ENCODE assay signal across 15 cellular contexts in the genomic region with DNA sequence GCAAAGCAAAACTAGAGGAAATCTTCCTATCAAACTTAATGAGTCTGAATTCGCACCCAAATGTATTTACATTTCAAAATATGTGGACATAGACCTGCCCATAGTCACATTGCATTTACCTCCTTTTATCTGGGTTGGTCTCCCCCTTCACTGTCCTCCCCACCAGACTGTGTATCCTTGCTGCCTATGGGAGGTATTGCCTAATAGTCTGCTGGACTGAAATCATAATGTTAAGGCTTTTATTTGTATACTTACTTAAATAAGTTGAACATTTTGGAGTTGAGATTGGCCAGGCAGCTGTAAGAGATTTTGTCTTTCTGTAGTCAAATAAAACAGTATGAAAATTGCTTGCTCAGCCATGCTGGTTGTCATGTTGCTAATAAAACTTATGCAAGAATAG.
DNase-seq lines count a peak whose midpoint lies in the region; ATAC-seq and TF ChIP-seq lines count a peak whose summit lies in the region.
"Had no signal": no experiment of that assay in that cellular context is flagged by ENCODE, and none has a peak within 500 bp of the region (broad histone marks: within the 10 kb centered on the region; RNA-seq: fewer than 3 reads in every experiment).

No MANE protein-coding gene starts in this region.

- H3K4me3 Mint-ChIP-seq in GM23338: no peak overlapping the region
- H3K4me3 Mint-ChIP-seq: CD4-positive, alpha-beta memory T cell; HFFc6 had no signal

- H3K79me2 ChIP-seq in GM23338 (replicated peaks; ENCODE audit: insufficient read depth): no peaks in the 10 kb centered on the region

- no peak overlapping the region for H2AFZ ChIP-seq in GM23338

- peaks cover 2% of the 10 kb centered on the region for H3K27me3 Mint-ChIP-seq in GM23338 (ENCODE audit: insufficient read depth, low read depth, poor library complexity)
- H3K27me3 Mint-ChIP-seq: CD4-positive, alpha-beta memory T cell had no signal

- H3K4me1 Mint-ChIP-seq in GM23338: peaks cover 6% of the 10 kb centered on the region; the same call in 2 of the 3 replicates
- H3K4me1 Mint-ChIP-seq: CD4-positive, alpha-beta memory T cell had no signal

- TF ChIP-seq CTCF in GM23338 (conservative IDR thresholded peaks at IDR 0.05; ENCODE audit: low read depth in 2 of 2) (no peak), colonic mucosa (IDR thresholded peaks at IDR 0.05) (no peak)

- H3K27ac Mint-ChIP-seq in GM23338: no peak overlapping the region
- H3K27ac Mint-ChIP-seq: CD4-positive, alpha-beta memory T cell; HFFc6 had no signal

- no peak for ATAC-seq in GM23338
- ATAC-seq: GM12878 had no signal

- H3K27me3 ChIP-seq in adipocyte (replicated peaks; ENCODE audit: control insufficient read depth, insufficient read depth, low read length) (no peaks in the 10 kb centered on the region), GM23338 (ENCODE audit: insufficient read depth) (no peaks in the 10 kb centered on the region), colonic mucosa (no peaks in the 10 kb centered on the region)

- no peak overlapping the region for H3K9ac ChIP-seq in adipocyte (ENCODE audit: low read length)
- no peak overlapping the region for H3K9ac ChIP-seq in colonic mucosa (ENCODE audit: low read depth in 2 of 2, low read length in 2 of 2)

- peaks cover 15% of the 10 kb centered on the region; the same call in 2 of the 3 replicates for H3K36me3 Mint-ChIP-seq in GM23338 (ENCODE audit: low read depth)
- H3K36me3 Mint-ChIP-seq: CD4-positive, alpha-beta memory T cell had no signal

- H3K4me1 ChIP-seq in adipocyte (ENCODE audit: control insufficient read depth, insufficient read depth, low read length): peaks cover 3% of the 10 kb centered on the region
- no peaks in the 10 kb centered on the region for H3K4me1 ChIP-seq in GM23338 (ENCODE audit: insufficient read depth)
- no peaks in the 10 kb centered on the region for H3K4me1 ChIP-seq in colonic mucosa
- H3K4me1 ChIP-seq: HAP-1 had no signal

- no peaks in the 10 kb centered on the region for H4K20me1 ChIP-seq in GM23338 (replicated peaks; ENCODE audit: insufficient read depth)

- intact Hi-C loops in colonic mucosa (cut with DNase I): no loop called here

- H3K4me3 ChIP-seq in adipocyte (ENCODE audit: low read length) (no peak overlapping the region), GM23338 (no peak overlapping the region), colonic mucosa (no peak overlapping the region)
- H3K4me3 ChIP-seq: GM12878, HAP-1 had no signal

- DNase-seq in adipocyte (ENCODE audit: low read depth) (peak; percentile 53), fibroblast of gingiva (ENCODE audit: low read depth) (peak; percentile 6), iris pigment epithelial cell (ENCODE audit: low read depth) (peak; percentile 37), GM23338 (ENCODE audit: low spot score) (no peak), NCI-H2029 (lab: John Stamatoyannopoulos, UW) (no peak), colonic mucosa (no peak)
- DNase-seq: C1 segment of cervical spinal cord; CD4-positive, alpha-beta memory T cell; COR-L47; DMS153; DND-41; GOT3; HFFc6 had no signal

- H3K36me3 ChIP-seq in adipocyte (ENCODE audit: control insufficient read depth, insufficient read depth, low read length, severe bottlenecking): no peaks in the 10 kb centered on the region
- peaks cover 8% of the 10 kb centered on the region; the same call in 1 of the 2 replicates for H3K36me3 ChIP-seq in GM23338 (ENCODE audit: insufficient read depth)
- no peaks in the 10 kb centered on the region for H3K36me3 ChIP-seq in colonic mucosa
- H3K36me3 ChIP-seq: HAP-1 had no signal

- H3K9me2 ChIP-seq in GM23338 (ENCODE audit: insufficient read depth): no peaks in the 10 kb centered on the region; the same call in 1 of the 2 replicates

- H3F3A ChIP-seq in GM23338 (replicated peaks; ENCODE audit: low read depth): no peaks in the 10 kb centered on the region

- H3K27ac ChIP-seq in GM23338 (ENCODE audit: low read depth): no peak overlapping the region
- no peak overlapping the region for H3K27ac ChIP-seq in colonic mucosa

- H3K9me3 ChIP-seq in adipocyte (ENCODE audit: control insufficient read depth, low read length) (peaks cover 22% of the 10 kb centered on the region), colonic mucosa (no peaks in the 10 kb centered on the region)

- H3K4me2 ChIP-seq in GM23338: no peak overlapping the region

- peaks cover 35% of the 10 kb centered on the region for H3K9me3 Mint-ChIP-seq in GM23338

TF ChIP-seq in GM23338, 12 proteins besides CTCF, POLR2A, EP300 and RAD21:
- TF ChIP-seq, protein P1, sequence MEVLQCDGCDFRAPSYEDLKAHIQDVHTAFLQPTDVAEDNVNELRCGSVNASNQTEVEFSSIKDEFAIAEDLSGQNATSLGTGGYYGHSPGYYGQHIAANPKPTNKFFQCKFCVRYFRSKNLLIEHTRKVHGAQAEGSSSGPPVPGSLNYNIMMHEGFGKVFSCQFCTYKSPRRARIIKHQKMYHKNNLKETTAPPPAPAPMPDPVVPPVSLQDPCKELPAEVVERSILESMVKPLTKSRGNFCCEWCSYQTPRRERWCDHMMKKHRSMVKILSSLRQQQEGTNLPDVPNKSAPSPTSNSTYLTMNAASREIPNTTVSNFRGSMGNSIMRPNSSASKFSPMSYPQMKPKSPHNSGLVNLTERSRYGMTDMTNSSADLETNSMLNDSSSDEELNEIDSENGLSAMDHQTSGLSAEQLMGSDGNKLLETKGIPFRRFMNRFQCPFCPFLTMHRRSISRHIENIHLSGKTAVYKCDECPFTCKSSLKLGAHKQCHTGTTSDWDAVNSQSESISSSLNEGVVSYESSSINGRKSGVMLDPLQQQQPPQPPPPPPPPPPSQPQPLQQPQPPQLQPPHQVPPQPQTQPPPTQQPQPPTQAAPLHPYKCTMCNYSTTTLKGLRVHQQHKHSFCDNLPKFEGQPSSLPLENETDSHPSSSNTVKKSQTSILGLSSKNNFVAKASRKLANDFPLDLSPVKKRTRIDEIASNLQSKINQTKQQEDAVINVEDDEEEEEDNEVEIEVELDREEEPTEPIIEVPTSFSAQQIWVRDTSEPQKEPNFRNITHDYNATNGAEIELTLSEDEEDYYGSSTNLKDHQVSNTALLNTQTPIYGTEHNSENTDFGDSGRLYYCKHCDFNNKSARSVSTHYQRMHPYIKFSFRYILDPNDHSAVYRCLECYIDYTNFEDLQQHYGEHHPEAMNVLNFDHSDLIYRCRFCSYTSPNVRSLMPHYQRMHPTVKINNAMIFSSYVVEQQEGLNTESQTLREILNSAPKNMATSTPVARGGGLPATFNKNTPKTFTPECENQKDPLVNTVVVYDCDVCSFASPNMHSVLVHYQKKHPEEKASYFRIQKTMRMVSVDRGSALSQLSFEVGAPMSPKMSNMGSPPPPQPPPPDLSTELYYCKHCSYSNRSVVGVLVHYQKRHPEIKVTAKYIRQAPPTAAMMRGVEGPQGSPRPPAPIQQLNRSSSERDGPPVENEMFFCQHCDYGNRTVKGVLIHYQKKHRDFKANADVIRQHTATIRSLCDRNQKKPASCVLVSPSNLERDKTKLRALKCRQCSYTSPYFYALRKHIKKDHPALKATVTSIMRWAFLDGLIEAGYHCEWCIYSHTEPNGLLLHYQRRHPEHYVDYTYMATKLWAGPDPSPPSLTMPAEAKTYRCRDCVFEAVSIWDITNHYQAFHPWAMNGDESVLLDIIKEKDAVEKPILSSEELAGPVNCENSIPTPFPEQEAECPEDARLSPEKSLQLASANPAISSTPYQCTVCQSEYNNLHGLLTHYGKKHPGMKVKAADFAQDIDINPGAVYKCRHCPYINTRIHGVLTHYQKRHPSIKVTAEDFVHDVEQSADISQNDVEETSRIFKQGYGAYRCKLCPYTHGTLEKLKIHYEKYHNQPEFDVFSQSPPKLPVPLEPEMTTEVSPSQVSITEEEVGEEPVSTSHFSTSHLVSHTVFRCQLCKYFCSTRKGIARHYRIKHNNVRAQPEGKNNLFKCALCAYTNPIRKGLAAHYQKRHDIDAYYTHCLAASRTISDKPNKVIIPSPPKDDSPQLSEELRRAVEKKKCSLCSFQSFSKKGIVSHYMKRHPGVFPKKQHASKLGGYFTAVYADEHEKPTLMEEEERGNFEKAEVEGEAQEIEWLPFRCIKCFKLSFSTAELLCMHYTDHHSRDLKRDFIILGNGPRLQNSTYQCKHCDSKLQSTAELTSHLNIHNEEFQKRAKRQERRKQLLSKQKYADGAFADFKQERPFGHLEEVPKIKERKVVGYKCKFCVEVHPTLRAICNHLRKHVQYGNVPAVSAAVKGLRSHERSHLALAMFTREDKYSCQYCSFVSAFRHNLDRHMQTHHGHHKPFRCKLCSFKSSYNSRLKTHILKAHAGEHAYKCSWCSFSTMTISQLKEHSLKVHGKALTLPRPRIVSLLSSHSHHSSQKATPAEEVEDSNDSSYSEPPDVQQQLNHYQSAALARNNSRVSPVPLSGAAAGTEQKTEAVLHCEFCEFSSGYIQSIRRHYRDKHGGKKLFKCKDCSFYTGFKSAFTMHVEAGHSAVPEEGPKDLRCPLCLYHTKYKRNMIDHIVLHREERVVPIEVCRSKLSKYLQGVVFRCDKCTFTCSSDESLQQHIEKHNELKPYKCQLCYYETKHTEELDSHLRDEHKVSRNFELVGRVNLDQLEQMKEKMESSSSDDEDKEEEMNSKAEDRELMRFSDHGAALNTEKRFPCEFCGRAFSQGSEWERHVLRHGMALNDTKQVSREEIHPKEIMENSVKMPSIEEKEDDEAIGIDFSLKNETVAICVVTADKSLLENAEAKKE (CRISPR knock-in tag; IDR thresholded peaks at IDR 0.05): no peak
- no peak for TF ChIP-seq ZNF331 (CRISPR knock-in tag; IDR thresholded peaks at IDR 0.05; ENCODE audit: low read depth)
- TF ChIP-seq EZH2phosphoT487 (IDR thresholded peaks at IDR 0.05; ENCODE audit: unreplicated experiment): no peak
- TF ChIP-seq STAT1 (IDR thresholded peaks at IDR 0.05; ENCODE audit: unreplicated experiment): no peak
- no peak for TF ChIP-seq NANOG (IDR thresholded peaks at IDR 0.05; ENCODE audit: borderline replicate concordance)
- TF ChIP-seq ZNF114 (CRISPR knock-in tag; IDR thresholded peaks at IDR 0.05): no peak

Comparison
In these comparisons a context has a peak if more than half of its experiments do, and no peak if none do; other contexts are left out.
1. DNase-seq: peak in adipocyte (single experiment), fibroblast of gingiva (single experiment) and iris pigment epithelial cell (single experiment); none in GM23338 (single experiment), NCI-H2029 (single experiment) and colonic mucosa (single experiment).